Comparison of ENCODE assay signal across 8 cellular contexts in genomic region chr6:139290787-139291294, GRCh38. TPM values are rescaled to one million over a fixed set of nuclear protein-coding genes. Genes with fewer than 3 reads are reported as not detected.
DNase-seq lines count a peak whose midpoint lies in the region; ATAC-seq and TF ChIP-seq lines count a peak whose summit lies in the region.

No MANE protein-coding gene starts in this region.

- no peak overlapping the region for H3K4me3 ChIP-seq in fibroblast of villous mesenchyme (ENCODE audit: low read depth, low read length)

- DNase-seq in Ammon's horn (ENCODE audit: low spot score) (peak; percentile 45), SIG-M5 treated with dmso at 0.1 percent for 504 hours (lab: John Stamatoyannopoulos, UW; ENCODE audit: unreplicated experiment) (peak; percentile 80), fibroblast of villous mesenchyme (ENCODE audit: low read depth) (peak; percentile 28), renal cortical epithelial cell (ENCODE audit: low read depth) (peak; percentile 61), NCI-H2107 treated with DMSO at 0.1 percent for 48 hours (lab: John Stamatoyannopoulos, UW; ENCODE audit: unreplicated experiment) (no peak), HPDE6-E6E7 (ENCODE audit: extremely low spot score) (no peak)

- no peak for TF ChIP-seq CTCF in fibroblast of villous mesenchyme (IDR thresholded peaks at IDR 0.05; ENCODE audit: insufficient read depth, low read depth, low read length)

- ATAC-seq in GM18909 (IDR thresholded peaks at IDR 0.05; ENCODE audit: poor library complexity, unreplicated experiment) = peak; percentile 83
- peak; percentile 71 for ATAC-seq in HG03066 (IDR thresholded peaks at IDR 0.05; ENCODE audit: low read depth, unreplicated experiment)

RNA-seq across cellular contexts. Expression of gene TXLNB, which starts 1.0 kb away (rescaled TPM):
- total RNA-seq in fibroblast of villous mesenchyme (under 0.01 and 0.32 TPM in 2 replicates), renal cortical epithelial cell (0.05 TPM in 1 of 2 replicates, not detected in the other)

Comparison
In these comparisons a context has a peak if more than half of its experiments do, and no peak if none do; other contexts are left out.
1. DNase-seq: peak in Ammon's horn (single experiment), SIG-M5 treated with dmso at 0.1 percent for 504 hours (single experiment), fibroblast of villous mesenchyme (single experiment) and renal cortical epithelial cell (single experiment); none in NCI-H2107 treated with DMSO at 0.1 percent for 48 hours (single experiment) and HPDE6-E6E7 (single experiment).